15 cellular contexts compared by ENCODE assay signal in genomic region chr16:81237282-81237681, GRCh38. TPM values are rescaled to one million over a fixed set of nuclear protein-coding genes. Genes with fewer than 3 reads are reported as not detected.
DNase-seq lines count a peak whose midpoint lies in the region; ATAC-seq and TF ChIP-seq lines count a peak whose summit lies in the region.
"Had no signal": no experiment of that assay in that cellular context is flagged by ENCODE, and none has a peak within 500 bp of the region (broad histone marks: within the 10 kb centered on the region; RNA-seq: fewer than 3 reads in every experiment).

No MANE protein-coding gene starts in this region.

- POLR2A ChIA-PET in Caco-2 (lab: Charles Lee) = no interaction called here

- H3K27ac ChIP-seq in RWPE2 (ENCODE audit: poor library complexity, severe bottlenecking) = no peak overlapping the region
- H3K27ac ChIP-seq in gastroesophageal sphincter = peak overlapping the region; percentile 32 to 81 (median 72)
- H3K27ac ChIP-seq: HL-60 had no signal

- TF ChIP-seq CTCF in RWPE2 (IDR thresholded peaks at IDR 0.05; ENCODE audit: poor library complexity, severe bottlenecking) (no peak), gastroesophageal sphincter (IDR thresholded peaks at IDR 0.05) (no peak), mesothelial cell of epicardium (IDR thresholded peaks at IDR 0.05; ENCODE audit: unreplicated experiment) (no peak), Caco-2 (IDR thresholded peaks at IDR 0.05; ENCODE audit: insufficient read depth in 1 of 2, low read depth in 1 of 2, low read length in 1 of 2, severe bottlenecking in 1 of 2, unreplicated experiment in 1 of 2) (no peak)

- ATAC-seq in RWPE2 (ENCODE audit: low read depth) = peak; percentile 29; the same call in 1 of the 3 replicates
- ATAC-seq in gastroesophageal sphincter = peak; percentile 90
- ATAC-seq in activated naive CD4-positive, alpha-beta T cell treated with anti-CD3 and anti-CD28 coated beads, Interleukin-2, amount 50 U/mL, for 72 hours = no peak

- CTCF ChIA-PET in Caco-2 (lab: Charles Lee) = no interaction called here

- intact Hi-C loops in Caco-2 (cut with micrococcal nuclease; ENCODE audit: unreplicated experiment) = no loop called here

- H3K36me3 Mint-ChIP-seq in mesothelial cell of epicardium = no peaks in the 10 kb centered on the region
- H3K36me3 Mint-ChIP-seq in activated naive CD4-positive, alpha-beta T cell treated with anti-CD3 and anti-CD28 coated beads, Interleukin-2, amount 50 U/mL, for 72 hours = no peaks in the 10 kb centered on the region
- no peaks in the 10 kb centered on the region for H3K36me3 Mint-ChIP-seq in Caco-2 (ENCODE audit: insufficient read depth, unreplicated experiment)

- no peaks in the 10 kb centered on the region for H3K9me3 ChIP-seq in RWPE2 (ENCODE audit: severe bottlenecking)
- H3K9me3 ChIP-seq in gastroesophageal sphincter = no peaks in the 10 kb centered on the region
- H3K9me3 ChIP-seq in Caco-2 = no peaks in the 10 kb centered on the region

- H3K27me3 ChIP-seq in RWPE2 (ENCODE audit: insufficient read depth, poor library complexity, severe bottlenecking) (no peaks in the 10 kb centered on the region), gastroesophageal sphincter (no peaks in the 10 kb centered on the region), Caco-2 (replicated peaks; ENCODE audit: control insufficient read depth, insufficient read depth, low read length) (no peaks in the 10 kb centered on the region)

- H3K4me3 Mint-ChIP-seq in mesothelial cell of epicardium (no peak overlapping the region), Caco-2 (ENCODE audit: unreplicated experiment) (no peak overlapping the region)

- H3K4me1 Mint-ChIP-seq in mesothelial cell of epicardium (peaks cover 9% of the 10 kb centered on the region), Caco-2 (ENCODE audit: low read depth, unreplicated experiment) (peaks cover 17% of the 10 kb centered on the region)

- H3K27ac Mint-ChIP-seq in mesothelial cell of epicardium (no peak overlapping the region), Caco-2 (ENCODE audit: unreplicated experiment) (no peak overlapping the region)
- no peak overlapping the region for H3K27ac Mint-ChIP-seq in activated naive CD4-positive, alpha-beta T cell treated with anti-CD3 and anti-CD28 coated beads, Interleukin-2, amount 50 U/mL, for 72 hours

- no peak overlapping the region for H3K4me3 ChIP-seq in RWPE2 (ENCODE audit: severe bottlenecking)
- no peak overlapping the region for H3K4me3 ChIP-seq in gastroesophageal sphincter
- H3K4me3 ChIP-seq in Caco-2 (ENCODE audit: low read depth, low read length) = no peak overlapping the region

- WGBS in gastroesophageal sphincter (ENCODE audit: low coverage in 1 of 2), 2 donors = 64 to 68% methylated on average over 3 to 5 of the region's 8 CpGs

- no peaks in the 10 kb centered on the region for H3K9me3 Mint-ChIP-seq in mesothelial cell of epicardium
- no peaks in the 10 kb centered on the region for H3K9me3 Mint-ChIP-seq in activated naive CD4-positive, alpha-beta T cell treated with anti-CD3 and anti-CD28 coated beads, Interleukin-2, amount 50 U/mL, for 72 hours
- H3K9me3 Mint-ChIP-seq in Caco-2 (ENCODE audit: unreplicated experiment) = no peaks in the 10 kb centered on the region

- peak; percentile 4 for DNase-seq in A172 (ENCODE audit: low spot score)
- DNase-seq in RWPE2 (ENCODE audit: low spot score) = no peak
- DNase-seq in myocyte (ENCODE audit: low read depth) = peak; percentile 43
- no peak for DNase-seq in mesothelial cell of epicardium (ENCODE audit: low spot score in 2 of 2, unreplicated experiment in 2 of 2)
- no peak for DNase-seq in activated naive CD4-positive, alpha-beta T cell treated with anti-CD3 and anti-CD28 coated beads, Interleukin-2, amount 50 U/mL, for 72 hours (ENCODE audit: low spot score in 2 of 2)
- no peak for DNase-seq in Caco-2
- no peak for DNase-seq in NCI-H526 (lab: John Stamatoyannopoulos, UW)
- DNase-seq: activated CD4-positive, alpha-beta T cell treated with anti-CD3 and anti-CD28 coated beads for 1 hour; activated effector memory CD4-positive, alpha-beta T cell treated with anti-CD3 and anti-CD28 coated beads, Interleukin-2, amount 50 U/mL, for 16 hours; effector memory CD4-positive, alpha-beta T cell; HCEC 1CT; NCI-H1436 treated with DMSO at 0.1 percent for 48 hours; SHP77 had no signal

- H3K36me3 ChIP-seq in RWPE2 (ENCODE audit: low read depth) (no peaks in the 10 kb centered on the region), gastroesophageal sphincter (no peaks in the 10 kb centered on the region), Caco-2 (ENCODE audit: control insufficient read depth, insufficient read depth, low read length) (no peaks in the 10 kb centered on the region)

- H3K4me1 ChIP-seq in RWPE2 (ENCODE audit: insufficient read depth, poor library complexity, severe bottlenecking) = no peaks in the 10 kb centered on the region
- peaks cover 0 to 24% (median 0%) of the 10 kb centered on the region in 3 donors for H3K4me1 ChIP-seq in gastroesophageal sphincter
- H3K4me1 ChIP-seq in Caco-2 = peaks cover 9% of the 10 kb centered on the region

- BruUV-seq in Caco-2 (replicated peaks; lab: Mats Ljungman, UMichigan) = no TSS peak

- TF ChIP-seq POLR2A in gastroesophageal sphincter (IDR thresholded peaks at IDR 0.05) = no peak

- no peak for TF ChIP-seq EP300 in gastroesophageal sphincter (IDR thresholded peaks at IDR 0.05)

- H3K27me3 Mint-ChIP-seq in mesothelial cell of epicardium (ENCODE audit: low read depth) (no peaks in the 10 kb centered on the region), Caco-2 (ENCODE audit: insufficient read depth, unreplicated experiment) (no peaks in the 10 kb centered on the region)

RNA-seq across cellular contexts. Expression of gene BCO1, which starts 1.2 kb away (rescaled TPM):
- total RNA-seq in A172 (2014; rRNA removed; shearing (Covaris generic)) = 0.19 and 1.9 TPM in 2 replicates
- under 1 TPM in 2 of 4 donors, not detected in 2; 0.12 to 0.27 TPM for total RNA-seq in gastroesophageal sphincter
- total RNA-seq in myocyte = not detected in 2 replicates
- not detected for polyA plus RNA-seq in myocyte (2012)
- total RNA-seq in mesothelial cell of epicardium = not detected in 3 replicates
- total RNA-seq in activated naive CD4-positive, alpha-beta T cell treated with anti-CD3 and anti-CD28 coated beads, Interleukin-2, amount 50 U/mL, for 72 hours = not detected
- total RNA-seq in Caco-2 (2022) = 0.91 and 1.0 TPM in 2 replicates

Comparison
In these comparisons a context has a peak if more than half of its experiments do, and no peak if none do; other contexts are left out.
1. DNase-seq: peak in A172 (single experiment) and myocyte (single experiment); none in RWPE2 (single experiment), mesothelial cell of epicardium (0 of 2), activated naive CD4-positive, alpha-beta T cell treated with anti-CD3 and anti-CD28 coated beads, Interleukin-2, amount 50 U/mL, for 72 hours (0 of 2), Caco-2 (0 of 2) and NCI-H526 (0 of 2).
2. ATAC-seq: peak in RWPE2 (single experiment) and gastroesophageal sphincter (single experiment); none in activated naive CD4-positive, alpha-beta T cell treated with anti-CD3 and anti-CD28 coated beads, Interleukin-2, amount 50 U/mL, for 72 hours (0 of 2).